In genomic region chr9:445033-445432, GRCh38 we compare ENCODE assay signal across 1 cellular context.
TF ChIP-seq lines count a peak whose summit lies in the region.

No MANE protein-coding gene starts in this region.

TF ChIP-seq in HepG2, 621 proteins besides CTCF, POLR2A, EP300 and RAD21:
- TF ChIP-seq ZBTB49 (CRISPR knock-in tag; IDR thresholded peaks at IDR 0.05; ENCODE audit: borderline replicate concordance) (no peak), ZNF281 (CRISPR knock-in tag; IDR thresholded peaks at IDR 0.05; ENCODE audit: borderline replicate concordance) (no peak), ZNF18 (CRISPR knock-in tag; IDR thresholded peaks at IDR 0.05; ENCODE audit: insufficient replicate concordance) (no peak), IRF9 (CRISPR knock-in tag; IDR thresholded peaks at IDR 0.05; ENCODE audit: borderline replicate concordance) (no peak), PTBP1 (IDR thresholded peaks at IDR 0.05; ENCODE audit: low read depth, low read length, poor library complexity, severe bottlenecking) (no peak), FOXA3 (CRISPR knock-in tag; IDR thresholded peaks at IDR 0.05) (no peak), DMAP1 (CRISPR knock-in tag; IDR thresholded peaks at IDR 0.05) (no peak), TEF (CRISPR knock-in tag; IDR thresholded peaks at IDR 0.05) (no peak), ZNF225 (CRISPR knock-in tag; IDR thresholded peaks at IDR 0.05) (no peak), BRCA1 (CRISPR knock-in tag; IDR thresholded peaks at IDR 0.05) (no peak), HDAC6 (IDR thresholded peaks at IDR 0.05; ENCODE audit: low read depth, low read length) (no peak), FOXJ3 (CRISPR knock-in tag; IDR thresholded peaks at IDR 0.05; ENCODE audit: borderline replicate concordance) (no peak), NR2F2 (IDR thresholded peaks at IDR 0.05; ENCODE audit: borderline replicate concordance, low read depth) (no peak), ZSCAN5A (CRISPR knock-in tag; IDR thresholded peaks at IDR 0.05; ENCODE audit: borderline replicate concordance) (no peak), ZNF160 (CRISPR knock-in tag; IDR thresholded peaks at IDR 0.05) (no peak), ZSCAN12 (CRISPR knock-in tag; IDR thresholded peaks at IDR 0.05) (no peak), RAD51 (IDR thresholded peaks at IDR 0.05; ENCODE audit: borderline replicate concordance) (no peak), RORA (CRISPR knock-in tag; IDR thresholded peaks at IDR 0.05) (no peak)
